In genomic region chr1:199163277-199164069, GRCh38 we compare ENCODE assay signal across 23 cellular contexts.
DNase-seq lines count a peak whose midpoint lies in the region; ATAC-seq and TF ChIP-seq lines count a peak whose summit lies in the region.
"Had no signal": no experiment of that assay in that cellular context is flagged by ENCODE, and none has a peak within 500 bp of the region (broad histone marks: within the 10 kb centered on the region; RNA-seq: fewer than 3 reads in every experiment).

No MANE protein-coding gene starts in this region.

- peaks cover 5% of the 10 kb centered on the region for H3K36me3 Mint-ChIP-seq in activated CD4-positive, alpha-beta T cell treated with anti-CD3 and anti-CD28 coated beads, Interleukin-2, amount 10 ng/mL, durations not matched to agents 24 days and 14 days (ENCODE audit: low read depth)
- no peaks in the 10 kb centered on the region for H3K36me3 Mint-ChIP-seq in activated naive CD8-positive, alpha-beta T cell treated with anti-CD3 and anti-CD28 coated beads, Interleukin-2, amount 50 U/mL, for 24 hours (ENCODE audit: low read depth)
- H3K36me3 Mint-ChIP-seq: activated naive CD8-positive, alpha-beta T cell; brain; WTC11 had no signal

- H3K27me3 Mint-ChIP-seq in activated CD4-positive, alpha-beta T cell treated with anti-CD3 and anti-CD28 coated beads, Interleukin-2, amount 10 ng/mL, durations not matched to agents 24 days and 14 days: peaks cover 2% of the 10 kb centered on the region
- H3K27me3 Mint-ChIP-seq in activated naive CD8-positive, alpha-beta T cell treated with anti-CD3 and anti-CD28 coated beads, Interleukin-2, amount 50 U/mL, for 24 hours: peaks cover 5% of the 10 kb centered on the region
- H3K27me3 Mint-ChIP-seq: activated naive CD8-positive, alpha-beta T cell; brain had no signal

- intact Hi-C loops in activated CD4-positive, alpha-beta T cell treated with anti-CD3 and anti-CD28 coated beads, Interleukin-2, amount 10 ng/mL, durations not matched to agents 24 days and 14 days (cut with micrococcal nuclease): loop anchor here (1.0 kb wide), 1 partner anchor 10 kb away; no protein-coding TSS in a partner anchor

- no peaks in the 10 kb centered on the region for H3K79me2 ChIP-seq in osteoblast (ENCODE audit: insufficient read depth, low read length)

- H3K4me2 ChIP-seq in osteoblast (ENCODE audit: insufficient read depth, low read length): no peak overlapping the region

- H3K27ac ChIP-seq in KOPT-K1 (ENCODE audit: low read depth, low read length, poor library complexity, severe bottlenecking) (peak overlapping the region; percentile 99), osteoblast (ENCODE audit: low read depth, low read length) (no peak overlapping the region)
- H3K27ac ChIP-seq: SJCRH30 had no signal

- peak overlapping the region; percentile 3 for H3K27ac Mint-ChIP-seq in activated CD4-positive, alpha-beta T cell treated with anti-CD3 and anti-CD28 coated beads, Interleukin-2, amount 10 ng/mL, durations not matched to agents 24 days and 14 days
- H3K27ac Mint-ChIP-seq in activated naive CD8-positive, alpha-beta T cell treated with anti-CD3 and anti-CD28 coated beads, Interleukin-2, amount 50 U/mL, for 24 hours: peak overlapping the region; percentile 8
- H3K27ac Mint-ChIP-seq: WTC11 had no signal

- TF ChIP-seq CTCF in retinal pigment epithelial cell (conservative IDR thresholded peaks at IDR 0.05; ENCODE audit: low read depth, low read length) (no peak), osteoblast (IDR thresholded peaks at IDR 0.05; ENCODE audit: extremely low read depth, low read depth, low read length) (no peak)

- H4K20me1 ChIP-seq in osteoblast (ENCODE audit: insufficient read depth, low read length): no peaks in the 10 kb centered on the region

- H3K9me3 Mint-ChIP-seq in activated CD4-positive, alpha-beta T cell treated with anti-CD3 and anti-CD28 coated beads, Interleukin-2, amount 10 ng/mL, durations not matched to agents 24 days and 14 days: peaks cover 10% of the 10 kb centered on the region
- H3K9me3 Mint-ChIP-seq in activated naive CD8-positive, alpha-beta T cell treated with anti-CD3 and anti-CD28 coated beads, Interleukin-2, amount 50 U/mL, for 24 hours: no peaks in the 10 kb centered on the region
- H3K9me3 Mint-ChIP-seq: brain, WTC11 had no signal

- H3K4me1 ChIP-seq in osteoblast (ENCODE audit: insufficient read depth, low read length): no peaks in the 10 kb centered on the region
- H3K4me1 ChIP-seq: SJCRH30 had no signal

- no peaks in the 10 kb centered on the region for H3K27me3 ChIP-seq in osteoblast (ENCODE audit: insufficient read depth, low read length)
- H3K27me3 ChIP-seq: BE2C, SJCRH30 had no signal

- H3K4me3 Mint-ChIP-seq in activated CD4-positive, alpha-beta T cell treated with anti-CD3 and anti-CD28 coated beads, Interleukin-2, amount 10 ng/mL, durations not matched to agents 24 days and 14 days: peak overlapping the region; percentile 19
- no peak overlapping the region for H3K4me3 Mint-ChIP-seq in activated naive CD8-positive, alpha-beta T cell treated with anti-CD3 and anti-CD28 coated beads, Interleukin-2, amount 50 U/mL, for 24 hours
- H3K4me3 Mint-ChIP-seq: activated naive CD8-positive, alpha-beta T cell; brain; WTC11 had no signal

- H2AFZ ChIP-seq in osteoblast (ENCODE audit: low read length): no peak overlapping the region

- H3K4me3 ChIP-seq in retinal pigment epithelial cell (ENCODE audit: low read length) (no peak overlapping the region), osteoblast (ENCODE audit: insufficient read depth, low read length) (no peak overlapping the region)
- H3K4me3 ChIP-seq: SJCRH30 had no signal

- ATAC-seq in activated naive CD8-positive, alpha-beta T cell treated with anti-CD3 and anti-CD28 coated beads, Interleukin-2, amount 50 U/mL, for 24 hours: peak; percentile 40
- ATAC-seq in GM21447 (IDR thresholded peaks at IDR 0.05; ENCODE audit: unreplicated experiment) (no peak), GM18498 (IDR thresholded peaks at IDR 0.05; ENCODE audit: unreplicated experiment) (no peak)
- ATAC-seq: esophagus mucosa, right cardiac atrium, WTC11 had no signal

- no peaks in the 10 kb centered on the region for H3K9me3 ChIP-seq in KOPT-K1 (ENCODE audit: insufficient read depth, low read length, poor library complexity, severe bottlenecking)
- H3K9me3 ChIP-seq in osteoblast (ENCODE audit: low read depth, low read length): no peaks in the 10 kb centered on the region
- H3K9me3 ChIP-seq: BE2C, SJCRH30 had no signal

- DNase-seq in activated CD4-positive, alpha-beta T cell treated with anti-CD3 and anti-CD28 coated beads, Interleukin-2, amount 10 ng/mL, durations not matched to agents 24 days and 14 days: no peak
- no peak for DNase-seq in activated CD4-positive, alpha-beta T cell treated with anti-CD3 and anti-CD28 coated beads, Interleukin-2, amount 50 U/mL, for 48 hours
- no peak for DNase-seq in activated naive CD8-positive, alpha-beta T cell treated with anti-CD3 and anti-CD28 coated beads, Interleukin-2, amount 50 U/mL, for 24 hours
- DNase-seq in retinal pigment epithelial cell (ENCODE audit: low read depth) (peak; percentile 25), osteoblast (ENCODE audit: insufficient read length, low spot score, missing footprints) (no peak)
- DNase-seq: activated CD8-positive, alpha-beta memory T cell treated with anti-CD3 and anti-CD28 coated beads for 24 hours; BE2C; effector memory CD4-positive, alpha-beta T cell; GOT3; kidney; NCI-H1417; NCI-H510A; right cardiac atrium; SJCRH30; stimulated activated CD4-positive, alpha-beta T cell treated with anti-CD3 and anti-CD28 coated beads, Interleukin-12 subunit alpha, Interleukin-12 subunit beta, amount 100 ng/mL, for 4 hours; substantia nigra had no signal

- H3K4me1 Mint-ChIP-seq in activated CD4-positive, alpha-beta T cell treated with anti-CD3 and anti-CD28 coated beads, Interleukin-2, amount 10 ng/mL, durations not matched to agents 24 days and 14 days: peaks cover 37% of the 10 kb centered on the region
- H3K4me1 Mint-ChIP-seq in activated naive CD8-positive, alpha-beta T cell treated with anti-CD3 and anti-CD28 coated beads, Interleukin-2, amount 50 U/mL, for 24 hours: peaks cover 44% of the 10 kb centered on the region
- H3K4me1 Mint-ChIP-seq: brain had no signal

- H3K36me3 ChIP-seq in KOPT-K1 (ENCODE audit: insufficient read depth, low read length): no peaks in the 10 kb centered on the region
- no peaks in the 10 kb centered on the region for H3K36me3 ChIP-seq in osteoblast (ENCODE audit: insufficient read depth, low read length)
- H3K36me3 ChIP-seq: BE2C, SJCRH30 had no signal
